ENCODE assay signal across 23 cellular contexts in genomic region chr11:80724366-80724765, GRCh38.
DNase-seq lines count a peak whose midpoint lies in the region; ATAC-seq and TF ChIP-seq lines count a peak whose summit lies in the region.
"Had no signal": no experiment of that assay in that cellular context is flagged by ENCODE, and none has a peak within 500 bp of the region (broad histone marks: within the 10 kb centered on the region; RNA-seq: fewer than 3 reads in every experiment).

No MANE protein-coding gene starts in this region.

- intact Hi-C loops in spleen (cut with DNase I; ENCODE audit: low total_unique reads) (no loop called here), PC-9 (cut with micrococcal nuclease; ENCODE audit: unreplicated experiment) (loop anchor here (10.0 kb wide), 1 partner anchor 280 kb away; no protein-coding TSS in a partner anchor)

- DNase-seq in epithelial cell of esophagus (ENCODE audit: low read depth): peak; percentile 78
- DNase-seq in smooth muscle cell (lab: John Stamatoyannopoulos, UW; ENCODE audit: unreplicated experiment): no peak
- DNase-seq in spleen: no peak
- DNase-seq in PC-9: no peak
- DNase-seq: AML-193; CD4-positive, alpha-beta memory T cell; CD4-positive, CD25-positive, alpha-beta regulatory T cell; CD8-positive, alpha-beta memory T cell; COR-L47; DMS 273 treated with DMSO at 0.1 percent for 48 hours; DMS153; DMS53; DMS79; DND-41; EL; GDM1 had no signal

- 76% methylated on average over 2 of the region's 2 CpGs for WGBS in smooth muscle cell (ENCODE audit: low lambda C conversion rate)
- 51 to 79% (median 67%) methylated on average over 2 of the region's 2 CpGs for WGBS in spleen, 5 donors

- H3K4me2 ChIP-seq in smooth muscle cell (no peak overlapping the region), PC-9 (no peak overlapping the region)
- H3K4me2 ChIP-seq: A549; BLaER1 treated with 17β-estradiol and CSF1 and Interleukin-3, amounts not matched to agents 10 nM and 100 nM had no signal

- CTCF ChIA-PET in PC-9 (lab: Charles Lee): no interaction called here

- no peak overlapping the region for H3K9ac ChIP-seq in smooth muscle cell (ENCODE audit: low read depth)
- H3K9ac ChIP-seq: BLaER1 treated with 17β-estradiol and CSF1 and Interleukin-3, amounts not matched to agents 10 nM and 100 nM had no signal

- H3K4me1 ChIP-seq in smooth muscle cell (ENCODE audit: low read depth) (peaks cover 8% of the 10 kb centered on the region), spleen (peaks cover 0 to 5% (median 0%) of the 10 kb centered on the region in 6 donors), PC-9 (replicated peaks; ENCODE audit: insufficient read depth) (no peaks in the 10 kb centered on the region)
- H3K4me1 ChIP-seq: A549 had no signal

- H4K20me1 ChIP-seq in smooth muscle cell (ENCODE audit: low read depth) (no peaks in the 10 kb centered on the region), PC-9 (ENCODE audit: insufficient read depth) (no peaks in the 10 kb centered on the region)
- H4K20me1 ChIP-seq: BLaER1 treated with 17β-estradiol and CSF1 and Interleukin-3, amounts not matched to agents 10 nM and 100 nM had no signal

- no peak overlapping the region for H2AFZ ChIP-seq in smooth muscle cell (ENCODE audit: low read depth)
- H2AFZ ChIP-seq in PC-9: no peak overlapping the region

- TF ChIP-seq CTCF in VCaP (conservative IDR thresholded peaks at IDR 0.05): no peak
- TF ChIP-seq CTCF in epithelial cell of esophagus (IDR thresholded peaks at IDR 0.05; ENCODE audit: insufficient read depth, low read depth, low read length, missing control alignments): no peak
- TF ChIP-seq CTCF in smooth muscle cell (IDR thresholded peaks at IDR 0.05; ENCODE audit: borderline replicate concordance, insufficient read depth, poor library complexity, severe bottlenecking): no peak
- no peak for TF ChIP-seq CTCF in spleen (IDR thresholded peaks at IDR 0.05 in 8 of 11, conservative IDR thresholded peaks at IDR 0.05 in 3 of 11)
- TF ChIP-seq CTCF in PC-9 (conservative IDR thresholded peaks at IDR 0.05): no peak

- no TSS peak for BruUV-seq in PC-9 (replicated peaks; lab: Mats Ljungman, UMichigan)

- H3K4me3 ChIP-seq in epithelial cell of esophagus (ENCODE audit: low read length) (no peak overlapping the region), smooth muscle cell (no peak overlapping the region), spleen (no peak overlapping the region), PC-9 (no peak overlapping the region)
- H3K4me3 ChIP-seq: A549; BLaER1 treated with 17β-estradiol and CSF1 and Interleukin-3, amounts not matched to agents 10 nM and 100 nM; GM12878 had no signal

- H3K9me3 ChIP-seq in smooth muscle cell (replicated peaks; ENCODE audit: low read depth): no peaks in the 10 kb centered on the region
- peaks cover 0 to 3% (median 0%) of the 10 kb centered on the region in 8 donors for H3K9me3 ChIP-seq in spleen
- no peaks in the 10 kb centered on the region for H3K9me3 ChIP-seq in PC-9 (ENCODE audit: insufficient read depth, low read depth)
- H3K9me3 ChIP-seq: A549; BLaER1 treated with 17β-estradiol and CSF1 and Interleukin-3, amounts not matched to agents 10 nM and 100 nM had no signal

- peaks cover 6% of the 10 kb centered on the region for H3F3A ChIP-seq in smooth muscle cell (ENCODE audit: low read depth)
- H3F3A ChIP-seq in PC-9 (ENCODE audit: insufficient read depth, low read depth): no peaks in the 10 kb centered on the region

- H3K9me2 ChIP-seq in PC-9 (ENCODE audit: insufficient read depth): no peaks in the 10 kb centered on the region

- no peaks in the 10 kb centered on the region for H3K36me3 ChIP-seq in smooth muscle cell (ENCODE audit: low read depth)
- no peaks in the 10 kb centered on the region for H3K36me3 ChIP-seq in spleen
- no peaks in the 10 kb centered on the region for H3K36me3 ChIP-seq in PC-9 (ENCODE audit: low read depth)
- H3K36me3 ChIP-seq: BLaER1 treated with 17β-estradiol and CSF1 and Interleukin-3, amounts not matched to agents 10 nM and 100 nM had no signal

- peak; percentile 59 for ATAC-seq in esophagus mucosa
- ATAC-seq in HG02798 (IDR thresholded peaks at IDR 0.05; ENCODE audit: poor library complexity, unreplicated experiment): no peak
- ATAC-seq: A549, GM12878 had no signal

- POLR2A ChIA-PET in PC-9 (lab: Charles Lee; ENCODE audit: unreplicated experiment): interaction anchor here (0.6 kb wide), 1 partner anchor 119 kb away, joined by 3 read pairs; no protein-coding TSS in a partner anchor

- no peaks in the 10 kb centered on the region for H3K27me3 ChIP-seq in smooth muscle cell (ENCODE audit: low read depth)
- H3K27me3 ChIP-seq in spleen (replicated peaks in 1 of 7): no peaks in the 10 kb centered on the region
- H3K27me3 ChIP-seq in PC-9 (ENCODE audit: insufficient read depth, low read depth): no peaks in the 10 kb centered on the region
- H3K27me3 ChIP-seq: BLaER1 treated with 17β-estradiol and CSF1 and Interleukin-3, amounts not matched to agents 10 nM and 100 nM had no signal

- no peaks in the 10 kb centered on the region for H3K79me2 ChIP-seq in smooth muscle cell (ENCODE audit: low read depth)
- H3K79me2 ChIP-seq in PC-9 (ENCODE audit: low read depth): no peaks in the 10 kb centered on the region

- TF ChIP-seq POLR2A in spleen (IDR thresholded peaks at IDR 0.05): no peak

- H3K27ac ChIP-seq in VCaP (peak overlapping the region; percentile 24; the same call in 1 of the 2 replicates), smooth muscle cell (ENCODE audit: low read depth) (peak overlapping the region; percentile 84), spleen (no peak overlapping the region), PC-9 (no peak overlapping the region)
- H3K27ac ChIP-seq: 22Rv1; A549; BLaER1 treated with 17β-estradiol and CSF1 and Interleukin-3, amounts not matched to agents 10 nM and 100 nM had no signal

Comparison
In these comparisons a context has a peak if more than half of its experiments do, and no peak if none do; other contexts are left out.
1. H3K27ac ChIP-seq: peak in VCaP (single experiment) and smooth muscle cell (single experiment); none in spleen (0 of 8) and PC-9 (single experiment).